18 cellular contexts compared by ENCODE assay signal in the genomic region with DNA sequence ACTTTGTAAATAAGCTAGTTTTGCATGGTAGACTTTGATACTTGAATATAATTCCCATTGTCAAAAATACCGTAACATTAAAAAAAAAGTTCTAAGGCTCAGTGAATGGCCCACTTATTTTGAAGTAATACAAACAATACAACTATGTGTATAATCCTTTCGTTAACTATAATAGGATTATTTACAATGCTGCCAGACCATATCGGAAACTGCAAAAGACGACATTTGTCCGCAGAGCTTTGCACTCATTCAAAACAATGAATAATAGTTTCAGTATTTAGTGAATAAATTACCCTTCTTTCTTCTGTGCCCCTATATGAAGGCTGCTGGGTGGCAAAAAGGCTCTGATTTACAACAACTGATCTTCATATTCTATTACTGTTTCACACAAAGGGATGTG.
DNase-seq lines count a peak whose midpoint lies in the region; ATAC-seq, FAIRE-seq and TF ChIP-seq lines count a peak whose summit lies in the region.
"Had no signal": no experiment of that assay in that cellular context is flagged by ENCODE, and none has a peak within 500 bp of the region (broad histone marks: within the 10 kb centered on the region; RNA-seq: fewer than 3 reads in every experiment).

No MANE protein-coding gene starts in this region.

- ATAC-seq in RWPE2 (ENCODE audit: low read depth) (no peak), HG02884 (IDR thresholded peaks at IDR 0.05; ENCODE audit: unreplicated experiment) (no peak)
- ATAC-seq in stimulated activated naive CD8-positive, alpha-beta T cell treated with anti-CD3 and anti-CD28 coated beads, Interleukin-15, Interleukin-2, amounts not matched to agents 100 U/mL and 50 U/mL, for 24 hours, result no peak

- H3K4me3 ChIP-seq in RWPE2 (ENCODE audit: severe bottlenecking), result no peak overlapping the region
- H3K4me3 ChIP-seq in thyroid gland (replicated peaks in 1 of 3), result no peak overlapping the region

- DNase-seq in Ammon's horn (ENCODE audit: low spot score) (peak; percentile 24), RWPE2 (ENCODE audit: low spot score) (no peak), frontal cortex (ENCODE audit: low spot score in 2 of 2) (peak in 1 of 2 donors; percentile 31), pons (ENCODE audit: low spot score) (peak; percentile 84), thyroid gland (no peak), HK-2 (ENCODE audit: unreplicated experiment) (no peak)
- no peak for DNase-seq in stimulated activated naive CD8-positive, alpha-beta T cell treated with anti-CD3 and anti-CD28 coated beads, Interleukin-15, Interleukin-2, amounts not matched to agents 100 U/mL and 50 U/mL, for 24 hours
- DNase-seq: BE2C; CD4-positive, alpha-beta memory T cell; COR-L47; DMS53; GF-D8; GOT3; HCEC 1CT; HFFc6 had no signal

- intact Hi-C loops in thyroid gland (cut with DNase I), result no loop called here

- H3K36me3 ChIP-seq in RWPE2 (ENCODE audit: low read depth) (peaks cover 79% of the 10 kb centered on the region), thyroid gland (peaks cover 3 to 8% of the 10 kb centered on the region in 2 donors)

- TF ChIP-seq CTCF in RWPE2 (IDR thresholded peaks at IDR 0.05; ENCODE audit: poor library complexity, severe bottlenecking), result no peak
- no peak for TF ChIP-seq CTCF in thyroid gland (IDR thresholded peaks at IDR 0.05)

- H3K27ac ChIP-seq in RWPE2 (ENCODE audit: poor library complexity, severe bottlenecking) (peak overlapping the region; percentile 80), thyroid gland (no peak overlapping the region)
- H3K27ac ChIP-seq: C4-2B had no signal

- WGBS in thyroid gland, 2 donors, result 95 to 97% methylated on average over 5 of the region's 5 CpGs

- H3K27me3 ChIP-seq in RWPE2 (ENCODE audit: insufficient read depth, poor library complexity, severe bottlenecking) (no peaks in the 10 kb centered on the region), thyroid gland (no peaks in the 10 kb centered on the region)
- H3K27me3 ChIP-seq: BE2C had no signal

- H3K4me1 ChIP-seq in RWPE2 (ENCODE audit: insufficient read depth, poor library complexity, severe bottlenecking) (peaks cover 44% of the 10 kb centered on the region), thyroid gland (no peaks in the 10 kb centered on the region)
- H3K4me1 ChIP-seq: BE2C had no signal

- TF ChIP-seq POLR2A in thyroid gland (IDR thresholded peaks at IDR 0.05), result no peak

- H3K9me3 ChIP-seq in RWPE2 (ENCODE audit: severe bottlenecking), result no peaks in the 10 kb centered on the region
- no peaks in the 10 kb centered on the region for H3K9me3 ChIP-seq in thyroid gland
- H3K9me3 ChIP-seq: BE2C had no signal

- FAIRE-seq in frontal cortex (lab: Jason Lieb, UNC), result peak; percentile 98
- FAIRE-seq: GM19239 had no signal

Comparison
In these comparisons a context has a peak if more than half of its experiments do, and no peak if none do; other contexts are left out.
1. DNase-seq: peak in Ammon's horn (single experiment) and pons (single experiment); none in RWPE2 (single experiment), stimulated activated naive CD8-positive, alpha-beta T cell treated with anti-CD3 and anti-CD28 coated beads, Interleukin-15, Interleukin-2, amounts not matched to agents 100 U/mL and 50 U/mL, for 24 hours (single experiment), thyroid gland (0 of 2) and HK-2 (single experiment).